ENCODE assay signal across 27 cellular contexts in the genomic region with DNA sequence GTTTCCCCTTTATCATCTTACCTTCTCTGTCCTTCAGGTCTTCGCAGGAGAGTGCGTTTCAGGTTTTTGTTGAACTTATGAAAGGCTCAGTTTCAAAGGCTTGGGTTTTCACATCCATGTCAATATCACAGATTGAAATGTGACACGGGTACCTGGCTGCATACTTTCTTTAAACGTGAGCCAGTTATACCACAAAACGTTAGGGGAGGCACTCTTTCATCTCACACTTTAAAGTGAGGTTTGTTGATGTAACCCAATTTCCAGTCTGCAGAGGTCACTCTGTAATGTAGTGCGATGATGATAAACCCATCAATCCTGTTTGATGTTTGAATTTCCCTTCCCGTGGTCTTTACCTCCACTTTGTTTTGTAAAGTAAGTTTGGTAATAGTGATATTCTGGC.
DNase-seq lines count a peak whose midpoint lies in the region; ATAC-seq, FAIRE-seq and TF ChIP-seq lines count a peak whose summit lies in the region.
"Had no signal": no experiment of that assay in that cellular context is flagged by ENCODE, and none has a peak within 500 bp of the region (broad histone marks: within the 10 kb centered on the region; RNA-seq: fewer than 3 reads in every experiment).

No MANE protein-coding gene starts in this region.

- H3K27me3 ChIP-seq in HepG2 (ENCODE audit: control insufficient read depth in 1 of 2, insufficient read depth in 2 of 2, low read length in 2 of 2) = no peaks in the 10 kb centered on the region
- H3K27me3 ChIP-seq in right lobe of liver = no peaks in the 10 kb centered on the region
- H3K27me3 ChIP-seq: BE2C, BLaER1 had no signal

- no peaks in the 10 kb centered on the region for H4K20me1 ChIP-seq in HepG2 (ENCODE audit: insufficient read depth, low read length)
- H4K20me1 ChIP-seq: BLaER1 had no signal

- TF ChIP-seq POLR2A in HepG2 (IDR thresholded peaks at IDR 0.05; ENCODE audit: insufficient read depth in 1 of 2, low read depth in 2 of 2, low read length in 2 of 2) (no peak), right lobe of liver (IDR thresholded peaks at IDR 0.05) (no peak)

- H3K36me3 ChIP-seq in HepG2 (replicated peaks in 1 of 2; ENCODE audit: control insufficient read depth in 1 of 2, insufficient read depth in 2 of 2, low read length in 2 of 2) = no peaks in the 10 kb centered on the region
- H3K36me3 ChIP-seq in right lobe of liver = no peaks in the 10 kb centered on the region
- H3K36me3 ChIP-seq: BE2C, BLaER1 had no signal

- no peak overlapping the region for H3K4me3 ChIP-seq in HepG2 (replicated peaks in 1 of 3; ENCODE audit: insufficient read depth in 1 of 3, low read depth in 2 of 3, low read length in 3 of 3)
- no peak overlapping the region for H3K4me3 ChIP-seq in right lobe of liver
- H3K4me3 ChIP-seq: BLaER1, GM12878 had no signal

- CTCF ChIA-PET in HepG2 (lab: Yijun Ruan, JAX; ENCODE audit: low intra/inter-chr PET ratio, low total read pairs) = no interaction called here

- H3K4me1 ChIP-seq in HepG2 (ENCODE audit: insufficient read depth, low read length) (peaks cover 35% of the 10 kb centered on the region), right lobe of liver (no peaks in the 10 kb centered on the region)
- H3K4me1 ChIP-seq: BLaER1 had no signal

- no peak for FAIRE-seq in HepG2 (lab: Jason Lieb, UNC)
- FAIRE-seq: A204.1, GM12878, GM12892, GM18507 had no signal

- H3K27ac ChIP-seq in HepG2 (ENCODE audit: extremely low read length, insufficient read depth, low read length) = peak overlapping the region; percentile 30
- no peak overlapping the region for H3K27ac ChIP-seq in right lobe of liver
- H3K27ac ChIP-seq: BLaER1 had no signal

- no peaks in the 10 kb centered on the region for H3K79me2 ChIP-seq in HepG2 (ENCODE audit: insufficient read depth, low read length)

- H3K9me3 ChIP-seq in HepG2 (ENCODE audit: low read length) = no peaks in the 10 kb centered on the region
- no peaks in the 10 kb centered on the region for H3K9me3 ChIP-seq in right lobe of liver
- H3K9me3 ChIP-seq: BE2C, BLaER1 had no signal

- POLR2A ChIA-PET in HepG2 (lab: Yijun Ruan, JAX) = no interaction called here

- no peak for ATAC-seq in HepG2
- no peak for ATAC-seq in right lobe of liver
- ATAC-seq in GM19452 (IDR thresholded peaks at IDR 0.05; ENCODE audit: unreplicated experiment) = no peak
- ATAC-seq: GM12878 had no signal

- 27% methylated on average over 7 of the region's 7 CpGs for WGBS in HepG2 (ENCODE audit: low lambda C conversion rate)
- 58% methylated on average over 7 of the region's 7 CpGs for WGBS in right lobe of liver (ENCODE audit: insufficient coverage, low coverage, low lambda C conversion rate, missing lambda C conversion rate)

- BruUV-seq in HepG2 (replicated peaks; lab: Mats Ljungman, UMichigan) = no TSS peak

- 0 out of 2 replicates have a peak overlapping the region, but pooled peaks have one; percentile 2 for H3K4me2 ChIP-seq in HepG2 (ENCODE audit: low read depth, low read length)
- H3K4me2 ChIP-seq: BLaER1 had no signal

- H2AFZ ChIP-seq in HepG2 (ENCODE audit: low read length) = no peak overlapping the region

- TF ChIP-seq EP300 in HepG2 (IDR thresholded peaks at IDR 0.05; ENCODE audit: low read depth in 2 of 2, low read length in 2 of 2) (no peak), HepG2 (CRISPR knock-in tag; IDR thresholded peaks at IDR 0.05; ENCODE audit: borderline replicate concordance) (peak; percentile 71; the same call in 1 of the 2 replicates)

- in situ Hi-C loops in HepG2 (cut with HindIII; ENCODE audit: extremely low pct_ligation_motif_present, low pct_unique_long_range_greater_than_20kb) = no loop called here

- DNase-seq in HepG2 (ENCODE audit: low spot score) = peak; percentile 71
- DNase-seq in right lobe of liver = no peak
- peak; percentile 29 for DNase-seq in LoVo (ENCODE audit: low spot score)
- peak; percentile 99 for DNase-seq in SW480 (ENCODE audit: low spot score)
- DNase-seq in RPMI8226 = no peak
- DNase-seq in NK-92 treated with Interleukin-12 subunit alpha and Interleukin-12 subunit beta, amount 100 ng/mL, for 24 hours (lab: John Stamatoyannopoulos, UW) = no peak
- DNase-seq: 8988T; ACHN; BE2C; C1 segment of cervical spinal cord; CD4-positive, alpha-beta memory T cell; CD4-positive, CD25-positive, alpha-beta regulatory T cell; CD8-positive, alpha-beta memory T cell; COR-L47; DMS 273 treated with DMSO at 0.1 percent for 48 hours; DMS153; DMS53; DMS79; DND-41; EL; GDM1 had no signal

- H3K9ac ChIP-seq in HepG2 (ENCODE audit: insufficient read depth, low read depth, low read length) = no peak overlapping the region
- H3K9ac ChIP-seq: BLaER1 had no signal

- intact Hi-C loops in HepG2 (cut with micrococcal nuclease; ENCODE audit: unreplicated experiment) (no loop called here), right lobe of liver (cut with DNase I) (no loop called here)

- TF ChIP-seq RAD21 in HepG2 (CRISPR knock-in tag; IDR thresholded peaks at IDR 0.05) = no peak

- TF ChIP-seq CTCF in HepG2 (CRISPR knock-in tag; IDR thresholded peaks at IDR 0.05) (no peak), right lobe of liver (IDR thresholded peaks at IDR 0.05) (no peak)

TF ChIP-seq in HepG2, 621 proteins besides CTCF, POLR2A, EP300 and RAD21 (continues in another document):
- peak; percentile 52; the same call in 1 of the 2 replicates for TF ChIP-seq ISL2 (CRISPR knock-in tag; IDR thresholded peaks at IDR 0.05)
- peak; percentile 50; the same call in 1 of the 2 replicates for TF ChIP-seq CREM (IDR thresholded peaks at IDR 0.05)
- no peak for TF ChIP-seq CREM (CRISPR knock-in tag; IDR thresholded peaks at IDR 0.05)
- no peak for TF ChIP-seq SOX6 (IDR thresholded peaks at IDR 0.05)
- peak; percentile 17; the same call in 1 of the 2 replicates for TF ChIP-seq SOX6 (CRISPR knock-in tag; IDR thresholded peaks at IDR 0.05)
- TF ChIP-seq, protein P1, sequence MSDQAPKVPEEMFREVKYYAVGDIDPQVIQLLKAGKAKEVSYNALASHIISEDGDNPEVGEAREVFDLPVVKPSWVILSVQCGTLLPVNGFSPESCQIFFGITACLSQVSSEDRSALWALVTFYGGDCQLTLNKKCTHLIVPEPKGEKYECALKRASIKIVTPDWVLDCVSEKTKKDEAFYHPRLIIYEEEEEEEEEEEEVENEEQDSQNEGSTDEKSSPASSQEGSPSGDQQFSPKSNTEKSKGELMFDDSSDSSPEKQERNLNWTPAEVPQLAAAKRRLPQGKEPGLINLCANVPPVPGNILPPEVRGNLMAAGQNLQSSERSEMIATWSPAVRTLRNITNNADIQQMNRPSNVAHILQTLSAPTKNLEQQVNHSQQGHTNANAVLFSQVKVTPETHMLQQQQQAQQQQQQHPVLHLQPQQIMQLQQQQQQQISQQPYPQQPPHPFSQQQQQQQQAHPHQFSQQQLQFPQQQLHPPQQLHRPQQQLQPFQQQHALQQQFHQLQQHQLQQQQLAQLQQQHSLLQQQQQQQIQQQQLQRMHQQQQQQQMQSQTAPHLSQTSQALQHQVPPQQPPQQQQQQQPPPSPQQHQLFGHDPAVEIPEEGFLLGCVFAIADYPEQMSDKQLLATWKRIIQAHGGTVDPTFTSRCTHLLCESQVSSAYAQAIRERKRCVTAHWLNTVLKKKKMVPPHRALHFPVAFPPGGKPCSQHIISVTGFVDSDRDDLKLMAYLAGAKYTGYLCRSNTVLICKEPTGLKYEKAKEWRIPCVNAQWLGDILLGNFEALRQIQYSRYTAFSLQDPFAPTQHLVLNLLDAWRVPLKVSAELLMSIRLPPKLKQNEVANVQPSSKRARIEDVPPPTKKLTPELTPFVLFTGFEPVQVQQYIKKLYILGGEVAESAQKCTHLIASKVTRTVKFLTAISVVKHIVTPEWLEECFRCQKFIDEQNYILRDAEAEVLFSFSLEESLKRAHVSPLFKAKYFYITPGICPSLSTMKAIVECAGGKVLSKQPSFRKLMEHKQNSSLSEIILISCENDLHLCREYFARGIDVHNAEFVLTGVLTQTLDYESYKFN (CRISPR knock-in tag; conservative IDR thresholded peaks at IDR 0.05) = peak; percentile 28
- TF ChIP-seq SMYD3 (CRISPR knock-in tag; IDR thresholded peaks at IDR 0.05) = no peak
- peak; percentile 67 for TF ChIP-seq BHLHE40 (IDR thresholded peaks at IDR 0.05; ENCODE audit: low read length)
- TF ChIP-seq, protein P2, sequence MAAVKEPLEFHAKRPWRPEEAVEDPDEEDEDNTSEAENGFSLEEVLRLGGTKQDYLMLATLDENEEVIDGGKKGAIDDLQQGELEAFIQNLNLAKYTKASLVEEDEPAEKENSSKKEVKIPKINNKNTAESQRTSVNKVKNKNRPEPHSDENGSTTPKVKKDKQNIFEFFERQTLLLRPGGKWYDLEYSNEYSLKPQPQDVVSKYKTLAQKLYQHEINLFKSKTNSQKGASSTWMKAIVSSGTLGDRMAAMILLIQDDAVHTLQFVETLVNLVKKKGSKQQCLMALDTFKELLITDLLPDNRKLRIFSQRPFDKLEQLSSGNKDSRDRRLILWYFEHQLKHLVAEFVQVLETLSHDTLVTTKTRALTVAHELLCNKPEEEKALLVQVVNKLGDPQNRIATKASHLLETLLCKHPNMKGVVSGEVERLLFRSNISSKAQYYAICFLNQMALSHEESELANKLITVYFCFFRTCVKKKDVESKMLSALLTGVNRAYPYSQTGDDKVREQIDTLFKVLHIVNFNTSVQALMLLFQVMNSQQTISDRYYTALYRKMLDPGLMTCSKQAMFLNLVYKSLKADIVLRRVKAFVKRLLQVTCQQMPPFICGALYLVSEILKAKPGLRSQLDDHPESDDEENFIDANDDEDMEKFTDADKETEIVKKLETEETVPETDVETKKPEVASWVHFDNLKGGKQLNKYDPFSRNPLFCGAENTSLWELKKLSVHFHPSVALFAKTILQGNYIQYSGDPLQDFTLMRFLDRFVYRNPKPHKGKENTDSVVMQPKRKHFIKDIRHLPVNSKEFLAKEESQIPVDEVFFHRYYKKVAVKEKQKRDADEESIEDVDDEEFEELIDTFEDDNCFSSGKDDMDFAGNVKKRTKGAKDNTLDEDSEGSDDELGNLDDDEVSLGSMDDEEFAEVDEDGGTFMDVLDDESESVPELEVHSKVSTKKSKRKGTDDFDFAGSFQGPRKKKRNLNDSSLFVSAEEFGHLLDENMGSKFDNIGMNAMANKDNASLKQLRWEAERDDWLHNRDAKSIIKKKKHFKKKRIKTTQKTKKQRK (IDR thresholded peaks at IDR 0.05; ENCODE audit: low read length) = no peak
- TF ChIP-seq SOX13 (IDR thresholded peaks at IDR 0.05) = no peak
- TF ChIP-seq SOX13 (CRISPR knock-in tag; conservative IDR thresholded peaks at IDR 0.05 in 1 of 2, IDR thresholded peaks at IDR 0.05 in 1 of 2) = peak in 1 of 2 experiments; percentile 55; a peak in 2 of 4 replicates
- peak; percentile 77 for TF ChIP-seq BCL6 (CRISPR knock-in tag; IDR thresholded peaks at IDR 0.05)
- TF ChIP-seq ZMYM4 (CRISPR knock-in tag; IDR thresholded peaks at IDR 0.05) = peak; percentile 29; the same call in 1 of the 2 replicates
- TF ChIP-seq SAP130 (CRISPR knock-in tag; IDR thresholded peaks at IDR 0.05; ENCODE audit: low read depth) = 0 out of 2 replicates have a peak, but pooled peaks have one; percentile 21
- peak; percentile 36; the same call in 1 of the 2 replicates for TF ChIP-seq ZNF331 (CRISPR knock-in tag; IDR thresholded peaks at IDR 0.05)
- TF ChIP-seq HMG20A (CRISPR knock-in tag; IDR thresholded peaks at IDR 0.05; ENCODE audit: borderline replicate concordance) = peak; percentile 70; the same call in 1 of the 2 replicates

Comparison
In these comparisons a context has a peak if more than half of its experiments do, and no peak if none do; other contexts are left out.
1. DNase-seq: peak in HepG2 (single experiment), LoVo (single experiment) and SW480 (single experiment); none in right lobe of liver (0 of 3), RPMI8226 (single experiment) and NK-92 treated with Interleukin-12 subunit alpha and Interleukin-12 subunit beta, amount 100 ng/mL, for 24 hours (single experiment).